1 cellular context compared by ENCODE assay signal in the genomic region with DNA sequence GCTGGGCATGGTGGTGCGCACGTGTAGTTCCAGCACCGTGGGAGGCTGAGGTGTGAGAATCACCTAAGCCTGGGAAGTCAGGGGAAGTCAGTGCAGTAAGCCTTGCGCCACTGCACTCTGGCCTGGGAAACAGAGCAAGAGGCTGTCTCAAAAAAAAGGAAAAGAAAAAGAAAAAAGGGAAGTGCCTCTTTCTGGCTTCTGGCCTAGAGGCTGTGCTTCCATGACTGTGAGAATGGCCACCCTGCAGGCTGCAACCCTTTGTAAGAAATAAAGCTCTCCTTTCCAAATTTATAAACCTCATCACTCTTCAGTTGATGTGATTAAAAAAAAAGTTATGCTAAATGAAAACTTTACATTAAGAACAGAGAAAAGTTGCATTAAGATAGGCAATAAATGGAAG.
A peak's percentile ranks its signal among the peaks of the same experiment; 100 is the strongest.
TF ChIP-seq lines count a peak whose summit lies in the region.

No MANE protein-coding gene starts in this region.

TF ChIP-seq in GM12878, 131 proteins besides CTCF, POLR2A, EP300 and RAD21:
- TF ChIP-seq SUPT20H (IDR thresholded peaks at IDR 0.05; ENCODE audit: borderline replicate concordance, control insufficient read depth, low read depth, low read length) (no peak), GATAD2B (conservative IDR thresholded peaks at IDR 0.05; ENCODE audit: low read depth) (no peak), SPI1 (IDR thresholded peaks at IDR 0.05; ENCODE audit: borderline replicate concordance, insufficient read depth, low read depth, low read length) (peak; percentile 71; the same call in 1 of the 2 replicates), RELA (IDR thresholded peaks at IDR 0.05; ENCODE audit: borderline replicate concordance, partially characterized antibody) (no peak), YY1 (IDR thresholded peaks at IDR 0.05; ENCODE audit: low read depth, low read length) (no peak), NFYA (IDR thresholded peaks at IDR 0.05; ENCODE audit: borderline replicate concordance, low read depth, low read length) (no peak), BHLHE40 (IDR thresholded peaks at IDR 0.05; ENCODE audit: borderline replicate concordance in 1 of 2, low read depth in 2 of 2, low read length in 1 of 2) (no peak), IKZF1 (conservative IDR thresholded peaks at IDR 0.05) (0 out of 2 replicates have a peak, but pooled peaks have one; percentile 13)
- TF ChIP-seq, protein P1, sequence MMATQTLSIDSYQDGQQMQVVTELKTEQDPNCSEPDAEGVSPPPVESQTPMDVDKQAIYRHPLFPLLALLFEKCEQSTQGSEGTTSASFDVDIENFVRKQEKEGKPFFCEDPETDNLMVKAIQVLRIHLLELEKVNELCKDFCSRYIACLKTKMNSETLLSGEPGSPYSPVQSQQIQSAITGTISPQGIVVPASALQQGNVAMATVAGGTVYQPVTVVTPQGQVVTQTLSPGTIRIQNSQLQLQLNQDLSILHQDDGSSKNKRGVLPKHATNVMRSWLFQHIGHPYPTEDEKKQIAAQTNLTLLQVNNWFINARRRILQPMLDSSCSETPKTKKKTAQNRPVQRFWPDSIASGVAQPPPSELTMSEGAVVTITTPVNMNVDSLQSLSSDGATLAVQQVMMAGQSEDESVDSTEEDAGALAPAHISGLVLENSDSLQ (IDR thresholded peaks at IDR 0.05): no peak
TF ChIP-seq in GM12878: peak in this region for 2.
